Comparison of ENCODE assay signal across 8 cellular contexts in the genomic region with DNA sequence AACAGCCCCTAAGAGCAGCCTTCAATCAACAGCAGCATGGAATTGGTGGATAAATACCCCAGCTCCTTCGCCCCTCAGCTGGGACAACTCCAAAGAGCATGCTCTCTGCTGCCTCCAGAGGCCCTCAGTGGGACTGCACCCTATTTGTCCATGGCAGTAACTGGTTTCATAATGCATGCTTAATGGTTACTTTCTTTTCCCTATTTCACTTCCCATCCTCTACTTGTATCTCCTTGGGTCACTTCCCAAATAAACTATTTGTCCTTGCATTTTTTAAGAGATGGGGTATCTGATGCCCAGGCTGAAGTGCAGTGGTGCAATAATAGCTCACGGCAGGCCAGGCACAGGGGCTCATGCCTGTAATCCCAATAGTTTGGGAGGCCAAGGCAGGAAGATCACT. TPM values are rescaled to one million over a fixed set of nuclear protein-coding genes. Genes with fewer than 3 reads are reported as not detected.
A peak's percentile ranks its signal among the peaks of the same experiment; 100 is the strongest.
DNase-seq lines count a peak whose midpoint lies in the region; ATAC-seq and TF ChIP-seq lines count a peak whose summit lies in the region.

No MANE protein-coding gene starts in this region.

- peaks cover 41% of the 10 kb centered on the region for H3F3A ChIP-seq in GM23248 (ENCODE audit: insufficient read depth)

- peaks cover 4% of the 10 kb centered on the region; the same call in 1 of the 2 replicates for H3K27me3 ChIP-seq in KMS-11 (ENCODE audit: insufficient read depth, low read depth)
- H3K27me3 ChIP-seq in mesenchymal stem cell (ENCODE audit: control insufficient read depth in 1 of 2, insufficient read depth in 1 of 2, low read length in 2 of 2), result no peaks in the 10 kb centered on the region
- no peaks in the 10 kb centered on the region for H3K27me3 ChIP-seq in testis
- H3K27me3 ChIP-seq in GM23248 (replicated peaks; ENCODE audit: insufficient read depth), result no peaks in the 10 kb centered on the region

- TF ChIP-seq POLR2A in testis (IDR thresholded peaks at IDR 0.05), result no peak

- no peaks in the 10 kb centered on the region for H3K36me3 ChIP-seq in KMS-11 (ENCODE audit: insufficient read depth)
- H3K36me3 ChIP-seq in mesenchymal stem cell (ENCODE audit: control insufficient read depth in 1 of 2, insufficient read depth in 2 of 2, low read depth in 1 of 2, low read length in 2 of 2), result peaks cover 0 to 4% of the 10 kb centered on the region in 2 experiments
- no peaks in the 10 kb centered on the region for H3K36me3 ChIP-seq in testis (ENCODE audit: low read depth, missing control alignments)
- no peaks in the 10 kb centered on the region for H3K36me3 ChIP-seq in GM23248 (ENCODE audit: low read depth)

- H3K4me1 ChIP-seq in KMS-11 (ENCODE audit: low read depth, poor library complexity, severe bottlenecking), result no peaks in the 10 kb centered on the region
- peaks cover 12% of the 10 kb centered on the region for H3K4me1 ChIP-seq in mesenchymal stem cell (ENCODE audit: control insufficient read depth, insufficient read depth, low read depth, low read length)
- H3K4me1 ChIP-seq in testis, result peaks cover 10% of the 10 kb centered on the region
- peaks cover 36% of the 10 kb centered on the region for H3K4me1 ChIP-seq in GM23248 (ENCODE audit: insufficient read depth)

- H3K4me3 ChIP-seq in KMS-11 (IDR thresholded peaks at IDR 0.05; ENCODE audit: insufficient read depth, low read depth, low read length) (no peak overlapping the region), WI38 (ENCODE audit: low read depth, low read length) (no peak overlapping the region), cardiac fibroblast (replicated peaks in 1 of 2; ENCODE audit: low read depth in 2 of 2, low read length in 2 of 2) (no peak overlapping the region), mesenchymal stem cell (ENCODE audit: insufficient read depth in 1 of 2, low read depth in 1 of 2, low read length in 2 of 2) (no peak overlapping the region), testis (no peak overlapping the region), GM23248 (no peak overlapping the region)

- no peak overlapping the region for H2BK15ac ChIP-seq in mesenchymal stem cell (ENCODE audit: low read depth, poor library complexity, severe bottlenecking)

- no peak overlapping the region for H4K8ac ChIP-seq in mesenchymal stem cell (ENCODE audit: low read length)

- TF ChIP-seq CTCF in KMS-11 (conservative IDR thresholded peaks at IDR 0.05; ENCODE audit: low read depth, low read length) (peak; percentile 93), WI38 (IDR thresholded peaks at IDR 0.05; ENCODE audit: low read depth, low read length) (peak; percentile 97), cardiac fibroblast (IDR thresholded peaks at IDR 0.05; ENCODE audit: low read depth, low read length) (peak; percentile 98), testis (IDR thresholded peaks at IDR 0.05) (peak; percentile 52 to 87 (median 77))

- no peaks in the 10 kb centered on the region for H3K9me2 ChIP-seq in GM23248 (ENCODE audit: insufficient read depth)

- H3K79me1 ChIP-seq in mesenchymal stem cell (replicated peaks; ENCODE audit: low read length, poor library complexity, severe bottlenecking), result no peaks in the 10 kb centered on the region

- H3K14ac ChIP-seq in mesenchymal stem cell (ENCODE audit: low read length in 2 of 2), result no peak overlapping the region

- in situ Hi-C loops in GM23248 (cut with MboI), result no loop called here

- no peak overlapping the region for H2AK5ac ChIP-seq in mesenchymal stem cell (ENCODE audit: low read length, severe bottlenecking)

- ATAC-seq in HG03342 (IDR thresholded peaks at IDR 0.05; ENCODE audit: unreplicated experiment), result no peak

- H3K79me2 ChIP-seq in KMS-11 (ENCODE audit: insufficient read depth, low read depth) (no peaks in the 10 kb centered on the region), GM23248 (ENCODE audit: insufficient read depth) (peaks cover 9% of the 10 kb centered on the region)

- H4K20me1 ChIP-seq in KMS-11 (ENCODE audit: insufficient read depth) (no peaks in the 10 kb centered on the region), GM23248 (ENCODE audit: insufficient read depth) (no peaks in the 10 kb centered on the region)

- no peak overlapping the region for H3K18ac ChIP-seq in mesenchymal stem cell (ENCODE audit: low read depth in 1 of 2, low read length in 2 of 2)

- DNase-seq in DMS 273 (lab: John Stamatoyannopoulos, UW; ENCODE audit: unreplicated experiment) (peak; percentile 75), cardiac fibroblast (ENCODE audit: low read depth in 2 of 2) (peak in 1 of 2 donors; percentile 61), mesenchymal stem cell (peak; percentile 59), testis (peak; percentile 71), GM23248 (no peak)

- peak overlapping the region in 1 of 2 experiments; percentile 6 for H2BK12ac ChIP-seq in mesenchymal stem cell (ENCODE audit: low read length in 2 of 2)

- no peak overlapping the region for H3K23ac ChIP-seq in mesenchymal stem cell (ENCODE audit: low read length in 2 of 2)

- no peak overlapping the region for H2AFZ ChIP-seq in KMS-11 (ENCODE audit: low read depth)
- H2AFZ ChIP-seq in mesenchymal stem cell (ENCODE audit: low read depth, low read length), result no peak overlapping the region
- no peak overlapping the region for H2AFZ ChIP-seq in GM23248

- H3K4me2 ChIP-seq in KMS-11 (no peak overlapping the region), mesenchymal stem cell (ENCODE audit: low read length, poor library complexity, severe bottlenecking) (no peak overlapping the region), GM23248 (ENCODE audit: unreplicated experiment) (no peak overlapping the region)

- peaks cover 5% of the 10 kb centered on the region for H3K9me3 ChIP-seq in mesenchymal stem cell (ENCODE audit: control insufficient read depth, low read length)
- H3K9me3 ChIP-seq in testis, result no peaks in the 10 kb centered on the region
- no peaks in the 10 kb centered on the region for H3K9me3 ChIP-seq in GM23248 (ENCODE audit: low read depth)

- H4K91ac ChIP-seq in mesenchymal stem cell (ENCODE audit: low read length), result no peak overlapping the region

- H2BK120ac ChIP-seq in mesenchymal stem cell (ENCODE audit: low read depth, low read length), result no peak overlapping the region

- no peak overlapping the region for H2BK5ac ChIP-seq in mesenchymal stem cell (ENCODE audit: low read depth, low read length, poor library complexity, severe bottlenecking)

- H3K27ac ChIP-seq in KMS-11, result no peak overlapping the region
- no peak overlapping the region for H3K27ac ChIP-seq in mesenchymal stem cell (ENCODE audit: low read length, poor library complexity, severe bottlenecking)
- H3K27ac ChIP-seq in testis, result no peak overlapping the region
- H3K27ac ChIP-seq in GM23248, result no peak overlapping the region

- no peak overlapping the region for H3K4ac ChIP-seq in mesenchymal stem cell (ENCODE audit: low read depth in 1 of 2, low read length in 2 of 2)

- WGBS in mesenchymal stem cell, result 55% methylated on average over 2 of the region's 2 CpGs
- WGBS in testis, 2 donors, result 69 to 74% methylated on average over 2 of the region's 2 CpGs
- WGBS in GM23248 (ENCODE audit: low coverage in 1 of 2, low lambda C conversion rate in 2 of 2, missing lambda C conversion rate in 2 of 2), 2 experiments, result 68 to 71% methylated on average over 2 of the region's 2 CpGs

- H3K9ac ChIP-seq in KMS-11 (no peak overlapping the region), mesenchymal stem cell (ENCODE audit: low read length) (peak overlapping the region; percentile 41), GM23248 (no peak overlapping the region)

- intact Hi-C loops in testis (cut with DNase I; ENCODE audit: low total_unique reads), result loop anchor here (10.0 kb wide), 1 partner anchor 52 kb away; the partner anchor contains the start of gene RAB8A

RNA-seq across cellular contexts. Expression of gene TPM4, which starts 13.5 kb away (rescaled TPM):
- polyA plus RNA-seq in mesenchymal stem cell (2013, experiment 1 of 2), result 881 TPM
- polyA plus RNA-seq in mesenchymal stem cell (2013, experiment 2 of 2), result 886 TPM
- 100 to 1,000 TPM; 212 to 271 TPM for total RNA-seq in testis
- polyA plus RNA-seq in testis (ENCODE audit: insufficient read depth, low read depth, low replicate concordance) (227 TPM), GM23248 (2016; fragmentation: Nextera tagmentation; extraction: Ambion mirVana) (1,408 and 1,423 TPM in 2 replicates)
- 1,413 and 1,469 TPM in 2 replicates for total RNA-seq in GM23248 (2014; rRNA removed; shearing (Covaris generic))

RNA-seq across cellular contexts. Expression of gene RAB8A, which starts 48.9 kb away (rescaled TPM):
- polyA plus RNA-seq in mesenchymal stem cell (2013, experiment 1 of 2), result 54.8 TPM
- polyA plus RNA-seq in mesenchymal stem cell (2013, experiment 2 of 2), result 54.2 TPM
- 10 to 100 TPM; 63.3 to 69.0 TPM for total RNA-seq in testis
- 45.9 TPM for polyA plus RNA-seq in testis (ENCODE audit: insufficient read depth, low read depth, low replicate concordance)
- 29.5 and 42.6 TPM in 2 replicates for total RNA-seq in GM23248 (2014; rRNA removed; shearing (Covaris generic))
- 106 and 112 TPM in 2 replicates for polyA plus RNA-seq in GM23248 (2016; fragmentation: Nextera tagmentation; extraction: Ambion mirVana)
